ENCODE assay signal across 9 cellular contexts in the genomic region with DNA sequence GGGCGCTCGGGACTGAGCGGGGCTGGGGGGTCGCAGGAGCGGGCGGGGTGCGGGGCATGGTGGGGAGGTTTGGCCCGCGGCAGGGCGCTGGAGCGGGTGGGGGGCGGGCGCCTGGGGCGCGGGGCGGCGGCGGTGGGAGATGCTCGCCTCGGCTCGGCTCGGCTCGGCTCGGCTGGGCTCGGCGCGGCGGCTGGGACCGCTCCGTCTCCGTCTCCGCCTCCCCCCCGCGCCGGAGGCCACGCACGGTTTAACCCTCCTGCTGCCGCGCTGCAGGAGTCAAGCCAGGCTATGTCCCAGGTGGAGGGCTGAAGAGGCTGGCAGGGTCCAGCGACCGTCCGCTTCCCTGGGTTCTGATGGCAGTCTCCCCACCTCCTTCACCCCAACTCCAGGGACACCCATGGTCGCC. TPM values are rescaled to one million over a fixed set of nuclear protein-coding genes. Genes with fewer than 3 reads are reported as not detected.
DNase-seq lines count a peak whose midpoint lies in the region; ATAC-seq and TF ChIP-seq lines count a peak whose summit lies in the region.
"Had no signal": no experiment of that assay in that cellular context is flagged by ENCODE, and none has a peak within 500 bp of the region (broad histone marks: within the 10 kb centered on the region; RNA-seq: fewer than 3 reads in every experiment).

A gene with protein sequence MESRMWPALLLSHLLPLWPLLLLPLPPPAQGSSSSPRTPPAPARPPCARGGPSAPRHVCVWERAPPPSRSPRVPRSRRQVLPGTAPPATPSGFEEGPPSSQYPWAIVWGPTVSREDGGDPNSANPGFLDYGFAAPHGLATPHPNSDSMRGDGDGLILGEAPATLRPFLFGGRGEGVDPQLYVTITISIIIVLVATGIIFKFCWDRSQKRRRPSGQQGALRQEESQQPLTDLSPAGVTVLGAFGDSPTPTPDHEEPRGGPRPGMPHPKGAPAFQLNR (minus strand): TSS at position 170 of the 406 bp plus-strand sequence. CDS start 2,754 bp downstream, outside the sequence.

- no peak for DNase-seq in SK-N-MC (ENCODE audit: low read depth, low spot score)
- DNase-seq in right cardiac atrium, result peak in 2 of 3 donors; percentile 73 to 77
- DNase-seq in gastrocnemius medialis, result no peak
- no peak for DNase-seq in NK-92 treated with Interleukin-12 subunit alpha and Interleukin-12 subunit beta, amount 100 ng/mL, for 24 hours (lab: John Stamatoyannopoulos, UW)

- under 1% methylated on average over 36 of the region's 43 CpGs for WGBS in right cardiac atrium

- no peak within 1 kb of the TSS for H3K27ac ChIP-seq in SK-N-MC
- peak within 1 kb of the TSS; percentile 82 for H3K27ac ChIP-seq in angular gyrus (ENCODE audit: low read depth, low read length)
- H3K27ac ChIP-seq in right cardiac atrium (ENCODE audit: low read length), result no peak within 1 kb of the TSS
- no peak within 1 kb of the TSS for H3K27ac ChIP-seq in gastrocnemius medialis
- H3K27ac ChIP-seq: KMS-11 had no signal

- intact Hi-C loops in right cardiac atrium (cut with DNase I) (no loop called here), gastrocnemius medialis (cut with DNase I; ENCODE audit: low total_unique reads) (no loop called here)

- TF ChIP-seq POLR2A in gastrocnemius medialis (IDR thresholded peaks at IDR 0.05), result no peak

- in situ Hi-C loops in gastrocnemius medialis (cut with MboI; ENCODE audit: low sequenced_read_pairs in 4 of 4), result loop anchor here in 1 of 4 donors (10.0 kb wide), 1 partner anchor 46 kb away; no protein-coding TSS in a partner anchor

- no peaks in the 10 kb centered on the region for H3K27me3 ChIP-seq in right cardiac atrium (ENCODE audit: control insufficient read depth, insufficient read depth)
- peaks cover 74 to 92% (median 76%) of the 10 kb centered on the region in 3 donors for H3K27me3 ChIP-seq in gastrocnemius medialis

- H3K9me3 ChIP-seq in ES-I3 (ENCODE audit: control insufficient read depth, insufficient read depth, low read length) (no peaks in the 10 kb centered on the region), SK-N-MC (ENCODE audit: low read depth, low read length) (no peaks in the 10 kb centered on the region), right cardiac atrium (ENCODE audit: control insufficient read depth, low read length) (no peaks in the 10 kb centered on the region), gastrocnemius medialis (no peaks in the 10 kb centered on the region)

- H3K4me3 ChIP-seq in SK-N-MC (peak within 1 kb of the TSS; percentile 80), right cardiac atrium (ENCODE audit: low read length) (peak within 1 kb of the TSS; percentile 59), gastrocnemius medialis (peak within 1 kb of the TSS; percentile 27 to 38 (median 36))

- H3K9ac ChIP-seq in ES-I3 (ENCODE audit: low read depth, low read length) (peak within 1 kb of the TSS; percentile 79), SK-N-MC (ENCODE audit: insufficient read length) (peak within 1 kb of the TSS; percentile 59)
- H3K9ac ChIP-seq: KMS-11 had no signal

- H3K36me3 ChIP-seq in ES-I3 (ENCODE audit: insufficient read depth, low read length) (no peaks in the 10 kb centered on the region), SK-N-MC (ENCODE audit: insufficient read depth, low read length) (no peaks in the 10 kb centered on the region), gastrocnemius medialis (no peaks in the 10 kb centered on the region)

- no peak for TF ChIP-seq CTCF in gastrocnemius medialis (IDR thresholded peaks at IDR 0.05 in 4 of 5, conservative IDR thresholded peaks at IDR 0.05 in 1 of 5)

- ATAC-seq in right cardiac atrium (peak; percentile 55 to 65), gastrocnemius medialis (no peak), HG03442 (IDR thresholded peaks at IDR 0.05; ENCODE audit: unreplicated experiment) (no peak), HG02588 (IDR thresholded peaks at IDR 0.05; ENCODE audit: unreplicated experiment) (no peak)

- H3K4me1 ChIP-seq in ES-I3 (ENCODE audit: insufficient read depth, low read length), result no peaks in the 10 kb centered on the region
- no peaks in the 10 kb centered on the region for H3K4me1 ChIP-seq in right cardiac atrium (ENCODE audit: control insufficient read depth, insufficient read depth, low read length)
- peaks cover 0 to 2% of the 10 kb centered on the region in 2 donors for H3K4me1 ChIP-seq in gastrocnemius medialis

RNA-seq across cellular contexts. Expression of the gene that starts here (rescaled TPM):
- total RNA-seq in right cardiac atrium, result under 1 TPM in 3 of 4 donors, not detected in 1; 0.29 to 0.99 (median 0.80) TPM
- 0.18 TPM for polyA plus RNA-seq in right cardiac atrium
- total RNA-seq in gastrocnemius medialis, result not detected

Comparison
In these comparisons a context has a peak if more than half of its experiments do, and no peak if none do; other contexts are left out.
1. Peak in DNase-seq, ATAC-seq and H3K4me3 ChIP-seq in right cardiac atrium; RNA of the gene not detected or under 1 TPM.